10 cellular contexts compared by ENCODE assay signal in genomic region chr6:116277124-116277523, GRCh38. TPM values are rescaled to one million over a fixed set of nuclear protein-coding genes. Genes with fewer than 3 reads are reported as not detected.
DNase-seq lines count a peak whose midpoint lies in the region; ATAC-seq and TF ChIP-seq lines count a peak whose summit lies in the region.
"Had no signal": no experiment of that assay in that cellular context is flagged by ENCODE, and none has a peak within 500 bp of the region (broad histone marks: within the 10 kb centered on the region; RNA-seq: fewer than 3 reads in every experiment).

No MANE protein-coding gene starts in this region.

- H3K9me3 Mint-ChIP-seq in glutamatergic neuron (ENCODE audit: unreplicated experiment): peaks cover 4% of the 10 kb centered on the region

- DNase-seq in HAP-1 (ENCODE audit: low spot score in 2 of 2): no peak
- DNase-seq in glutamatergic neuron: no peak
- DNase-seq in KG1 (lab: John Stamatoyannopoulos, UW): no peak
- no peak for DNase-seq in H4 (ENCODE audit: low spot score)
- DNase-seq in SIG-M5 (lab: John Stamatoyannopoulos, UW): no peak
- DNase-seq: posterior cingulate gyrus had no signal

- peak overlapping the region; percentile 96 for H3K4me3 Mint-ChIP-seq in glutamatergic neuron (ENCODE audit: unreplicated experiment)

- ATAC-seq in GM18873 (IDR thresholded peaks at IDR 0.05; ENCODE audit: low FRiP score, unreplicated experiment): no peak
- ATAC-seq: HCT116 had no signal

- H3K4me3 ChIP-seq in HAP-1 (peak overlapping the region; percentile 17), skin epidermis (peak overlapping the region; percentile 77 to 94 (median 92))

- peaks cover 3% of the 10 kb centered on the region for H3K27me3 Mint-ChIP-seq in glutamatergic neuron (ENCODE audit: unreplicated experiment)

- no peaks in the 10 kb centered on the region for H3K36me3 Mint-ChIP-seq in glutamatergic neuron (ENCODE audit: unreplicated experiment)

- peak overlapping the region; percentile 39 for H3K27ac Mint-ChIP-seq in glutamatergic neuron (ENCODE audit: unreplicated experiment)

- TF ChIP-seq CTCF in VCaP (conservative IDR thresholded peaks at IDR 0.05) (no peak), glutamatergic neuron (IDR thresholded peaks at IDR 0.05; ENCODE audit: partially characterized antibody, unreplicated experiment) (no peak)

- H3K9me3 ChIP-seq in HAP-1: no peaks in the 10 kb centered on the region

- peaks cover 17% of the 10 kb centered on the region for H3K4me1 Mint-ChIP-seq in glutamatergic neuron (ENCODE audit: low read depth, unreplicated experiment)

- H3K4me1 ChIP-seq in HAP-1: peaks cover 31% of the 10 kb centered on the region

- H3K36me3 ChIP-seq in HAP-1 (replicated peaks): peaks cover 4% of the 10 kb centered on the region; the same call in 1 of the 2 replicates

- peak overlapping the region; percentile 96 for H3K27ac ChIP-seq in VCaP
- peak overlapping the region in 6 of 21 experiments; percentile 25 to 99 (median 75) for H3K27ac ChIP-seq in skin epidermis

- in situ Hi-C loops in HAP-1 (cut with MboI; ENCODE audit: low sequenced_read_pairs): loop anchor here (10.0 to 25.0 kb wide), 2 partner anchors 288 to 385 kb away; partner anchors contain the start of gene ZUP1

- H3K27me3 ChIP-seq in HAP-1 (ENCODE audit: low read depth): no peaks in the 10 kb centered on the region

RNA-seq across cellular contexts. Expression of gene TSPYL1, which starts 2.6 kb away (rescaled TPM):
- total RNA-seq in glutamatergic neuron (ENCODE audit: unreplicated experiment): 63.3 TPM
- total RNA-seq in H4 (2014; rRNA removed; shearing (Covaris generic)): 38.4 and 39.9 TPM in 2 replicates

RNA-seq across cellular contexts. Expression of gene TSPYL4, which starts 23.2 kb away (rescaled TPM):
- 81.3 TPM for total RNA-seq in glutamatergic neuron (ENCODE audit: unreplicated experiment)
- 5.8 and 6.3 TPM in 2 replicates for total RNA-seq in H4 (2014; rRNA removed; shearing (Covaris generic))

Comparison
In these comparisons a context has a peak if more than half of its experiments do, and no peak if none do; other contexts are left out.
1. RNA of gene TSPYL4, which starts 23.2 kb away (total RNA-seq): 81.3 TPM in glutamatergic neuron (single experiment); 5.8 to 6.3 TPM in H4; every median in the first group is over 10 times any median in the second.